ENCODE assay signal across 17 cellular contexts in the genomic region with DNA sequence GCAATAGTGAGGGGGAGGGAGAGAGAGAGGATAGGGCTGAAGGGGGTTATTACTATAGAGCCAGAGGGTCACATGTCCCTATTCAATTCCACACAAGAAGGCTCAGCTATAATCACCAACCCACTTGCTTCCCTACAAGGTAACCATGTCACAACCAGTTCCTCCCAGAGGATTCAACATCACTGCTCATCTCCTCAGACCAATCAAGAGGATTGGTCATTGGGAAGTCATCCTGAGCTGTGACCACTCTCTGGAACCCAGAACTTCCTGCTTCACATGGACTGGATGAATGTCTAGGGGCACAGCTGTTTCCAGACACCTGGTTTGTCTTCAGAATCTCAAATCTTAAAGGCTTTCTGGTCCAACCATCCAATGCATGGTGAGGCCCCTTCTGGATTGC.
DNase-seq lines count a peak whose midpoint lies in the region; ATAC-seq and TF ChIP-seq lines count a peak whose summit lies in the region.
"Had no signal": no experiment of that assay in that cellular context is flagged by ENCODE, and none has a peak within 500 bp of the region (broad histone marks: within the 10 kb centered on the region; RNA-seq: fewer than 3 reads in every experiment).

No MANE protein-coding gene starts in this region.

- H3K4me2 ChIP-seq in mammary epithelial cell (ENCODE audit: insufficient read depth, low read depth, low read length), result no peak overlapping the region
- H3K4me2 ChIP-seq in hepatocyte, result no peak overlapping the region

- H3K4me3 Mint-ChIP-seq in MCF 10A (ENCODE audit: unreplicated experiment), result peak overlapping the region; percentile 40
- H3K4me3 Mint-ChIP-seq in activated B cell treated with CpG ODN at 0.5 μM for 24 hours, result no peak overlapping the region
- H3K4me3 Mint-ChIP-seq: CD4-positive, alpha-beta T cell; H9 had no signal

- no peaks in the 10 kb centered on the region for H3K9me2 ChIP-seq in hepatocyte (replicated peaks; ENCODE audit: insufficient read depth)

- intact Hi-C loops in MCF 10A (cut with micrococcal nuclease) (no loop called here), mammary epithelial cell (cut with micrococcal nuclease) (no loop called here), activated B cell treated with CpG ODN at 0.5 μM for 24 hours (cut with micrococcal nuclease) (no loop called here)

- H3K9me3 Mint-ChIP-seq in MCF 10A (ENCODE audit: unreplicated experiment), result peaks cover 13% of the 10 kb centered on the region
- peaks cover 9% of the 10 kb centered on the region for H3K9me3 Mint-ChIP-seq in activated B cell treated with CpG ODN at 0.5 μM for 24 hours
- H3K9me3 Mint-ChIP-seq: CD4-positive, alpha-beta T cell; H9 had no signal

- no peaks in the 10 kb centered on the region for H4K20me1 ChIP-seq in mammary epithelial cell (ENCODE audit: insufficient read depth, low read length)
- H4K20me1 ChIP-seq in hepatocyte (ENCODE audit: insufficient read depth, poor library complexity, severe bottlenecking), result no peaks in the 10 kb centered on the region

- H3K4me1 Mint-ChIP-seq in MCF 10A (ENCODE audit: insufficient read depth, unreplicated experiment) (peaks cover 48% of the 10 kb centered on the region), activated B cell treated with CpG ODN at 0.5 μM for 24 hours (no peaks in the 10 kb centered on the region)

- dilution Hi-C loops in mammary epithelial cell (cut with HindIII; ENCODE audit: low sequenced_read_pairs), result no loop called here

- in situ Hi-C loops in mammary epithelial cell (cut with MboI; ENCODE audit: low sequenced_read_pairs in 2 of 2), result no loop called here

- peak overlapping the region; percentile 92 for H3K27ac Mint-ChIP-seq in MCF 10A (ENCODE audit: low read depth, unreplicated experiment)
- peak overlapping the region; percentile 24 for H3K27ac Mint-ChIP-seq in activated B cell treated with CpG ODN at 0.5 μM for 24 hours
- H3K27ac Mint-ChIP-seq: CD4-positive, alpha-beta T cell; H9 had no signal

- no peak for TF ChIP-seq POLR2A in tibial nerve (IDR thresholded peaks at IDR 0.05)

- H3K9ac ChIP-seq in mammary epithelial cell (ENCODE audit: insufficient read depth, low read length), result no peak overlapping the region

- POLR2A ChIA-PET in MCF 10A (lab: Yijun Ruan, JAX) (interaction anchor here (1.3 kb wide), 1 partner anchor 11 kb away, joined by 3 read pairs; no protein-coding TSS in a partner anchor), activated B cell treated with CpG ODN at 0.5 μM for 24 hours (lab: Charles Lee) (interaction anchor here (0.7 kb wide), 1 partner anchor 7 kb away, joined by 3 read pairs; no protein-coding TSS in a partner anchor)

- no TSS peak for BruUV-seq in MCF 10A (replicated peaks; lab: Mats Ljungman, UMichigan)
- no TSS peak for BruUV-seq in mammary epithelial cell (replicated peaks; lab: Mats Ljungman, UMichigan)

- TF ChIP-seq CTCF in MCF 10A (IDR thresholded peaks at IDR 0.05; ENCODE audit: unreplicated experiment), result no peak
- no peak for TF ChIP-seq CTCF in mammary epithelial cell (conservative IDR thresholded peaks at IDR 0.05 in 1 of 2, IDR thresholded peaks at IDR 0.05 in 1 of 2; ENCODE audit: extremely low read depth in 1 of 2, insufficient read depth in 1 of 2, low read depth in 1 of 2, low read length in 2 of 2)
- no peak for TF ChIP-seq CTCF in activated B cell treated with CpG ODN at 0.5 μM for 24 hours (IDR thresholded peaks at IDR 0.05)
- no peak for TF ChIP-seq CTCF in hepatocyte (IDR thresholded peaks at IDR 0.05; ENCODE audit: poor library complexity)
- TF ChIP-seq CTCF in tibial nerve (IDR thresholded peaks at IDR 0.05), result no peak

- DNase-seq in MCF 10A (ENCODE audit: unreplicated experiment) (no peak), mammary epithelial cell (no peak), activated B cell treated with CpG ODN at 0.5 μM for 24 hours (no peak), hepatocyte (ENCODE audit: low spot score) (no peak), renal cortical epithelial cell (ENCODE audit: low read depth) (peak; percentile 43), NCI-H2171 (lab: John Stamatoyannopoulos, UW) (no peak), tibial nerve (ENCODE audit: low spot score in 2 of 2) (no peak)
- DNase-seq: AML-193; C1 segment of cervical spinal cord; CD4-positive, alpha-beta T cell; DMS153; DMS79 treated with DMSO at 0.1 percent for 48 hours; EL; GOT3; H9 had no signal

- CTCF ChIA-PET in MCF 10A (lab: Yijun Ruan, JAX) (interaction anchor here (0.5 to 1.5 kb wide), 4 partner anchors 18 to 219 kb away, joined by 3 to 5 read pairs (median 4); no protein-coding TSS in a partner anchor), mammary epithelial cell (lab: Charles Lee; ENCODE audit: low non-redundant PET) (no interaction called here), activated B cell treated with CpG ODN at 0.5 μM for 24 hours (lab: Charles Lee) (no interaction called here)

- no peaks in the 10 kb centered on the region for H3K36me3 Mint-ChIP-seq in MCF 10A (ENCODE audit: insufficient read depth, unreplicated experiment)
- H3K36me3 Mint-ChIP-seq in activated B cell treated with CpG ODN at 0.5 μM for 24 hours (ENCODE audit: low read depth), result no peaks in the 10 kb centered on the region

- H3K4me1 ChIP-seq in mammary epithelial cell (ENCODE audit: insufficient read depth, low read length), result peaks cover 23% of the 10 kb centered on the region
- peaks cover 40% of the 10 kb centered on the region for H3K4me1 ChIP-seq in hepatocyte (ENCODE audit: insufficient read depth)
- H3K4me1 ChIP-seq in tibial nerve, result peaks cover 0 to 25% (median 0%) of the 10 kb centered on the region in 4 donors

- ATAC-seq in activated B cell treated with CpG ODN at 0.5 μM for 24 hours (ENCODE audit: low read depth) (no peak), GM18519 (IDR thresholded peaks at IDR 0.05; ENCODE audit: low FRiP score, unreplicated experiment) (no peak)

- H3K27ac ChIP-seq in mammary epithelial cell (ENCODE audit: insufficient read depth, low read depth, low read length), result no peak overlapping the region
- peak overlapping the region; percentile 76 for H3K27ac ChIP-seq in hepatocyte
- no peak overlapping the region for H3K27ac ChIP-seq in tibial nerve
- H3K27ac ChIP-seq: 22Rv1 had no signal

- H2AFZ ChIP-seq in mammary epithelial cell (ENCODE audit: low read depth, low read length) (no peak overlapping the region), hepatocyte (no peak overlapping the region)

- H3K36me3 ChIP-seq in mammary epithelial cell (ENCODE audit: insufficient read depth, low read length), result no peaks in the 10 kb centered on the region
- no peaks in the 10 kb centered on the region for H3K36me3 ChIP-seq in hepatocyte (replicated peaks; ENCODE audit: insufficient read depth, low read depth)
- H3K36me3 ChIP-seq in tibial nerve, result no peaks in the 10 kb centered on the region

- H3K9me3 ChIP-seq in mammary epithelial cell (replicated peaks; ENCODE audit: insufficient read depth, low read length), result no peaks in the 10 kb centered on the region
- no peaks in the 10 kb centered on the region for H3K9me3 ChIP-seq in hepatocyte (ENCODE audit: low read depth)
- H3K9me3 ChIP-seq in tibial nerve, result peaks cover 0 to 11% (median 0%) of the 10 kb centered on the region in 4 donors

- no peak overlapping the region for H3K4me3 ChIP-seq in mammary epithelial cell (replicated peaks in 1 of 3; ENCODE audit: insufficient read depth in 1 of 3, low read depth in 2 of 3, low read length in 3 of 3)
- no peak overlapping the region for H3K4me3 ChIP-seq in hepatocyte
- no peak overlapping the region for H3K4me3 ChIP-seq in tibial nerve

- H3K27me3 Mint-ChIP-seq in MCF 10A (ENCODE audit: insufficient read depth, unreplicated experiment) (peaks cover under 1% of the 10 kb centered on the region), activated B cell treated with CpG ODN at 0.5 μM for 24 hours (peaks cover 48% of the 10 kb centered on the region)
- H3K27me3 Mint-ChIP-seq: CD4-positive, alpha-beta T cell had no signal

- no peak for TF ChIP-seq EP300 in tibial nerve (IDR thresholded peaks at IDR 0.05)

- H3K27me3 ChIP-seq in mammary epithelial cell (ENCODE audit: insufficient read depth, low read length), result no peaks in the 10 kb centered on the region
- no peaks in the 10 kb centered on the region for H3K27me3 ChIP-seq in hepatocyte
- no peaks in the 10 kb centered on the region for H3K27me3 ChIP-seq in tibial nerve

- H3K79me2 ChIP-seq in mammary epithelial cell (ENCODE audit: insufficient read depth, low read length) (no peaks in the 10 kb centered on the region), hepatocyte (no peaks in the 10 kb centered on the region)
